In genomic region chr14:96053600-96054381, GRCh38 we compare ENCODE assay signal across 9 cellular contexts. TPM values are rescaled to one million over a fixed set of nuclear protein-coding genes. Genes with fewer than 3 reads are reported as not detected.
DNase-seq lines count a peak whose midpoint lies in the region; ATAC-seq, FAIRE-seq and TF ChIP-seq lines count a peak whose summit lies in the region.
"Had no signal": no experiment of that assay in that cellular context is flagged by ENCODE, and none has a peak within 500 bp of the region (broad histone marks: within the 10 kb centered on the region; RNA-seq: fewer than 3 reads in every experiment).

No MANE protein-coding gene starts in this region.

- ATAC-seq in HG03025 (IDR thresholded peaks at IDR 0.05; ENCODE audit: low FRiP score, unreplicated experiment): no peak
- no peak for ATAC-seq in left lobe of liver

- DNase-seq in Ammon's horn (ENCODE audit: low spot score): peak; percentile 93
- peak; percentile 7 for DNase-seq in RCC 7860 (ENCODE audit: low spot score)
- peak; percentile 88 for DNase-seq in fibroblast of villous mesenchyme (ENCODE audit: low read depth)
- peak; percentile 82 for DNase-seq in occipital lobe (lab: John Stamatoyannopoulos, UW)
- no peak for DNase-seq in SKM-1 (lab: John Stamatoyannopoulos, UW; ENCODE audit: unreplicated experiment)
- no peak for DNase-seq in NCI-H1105 (lab: John Stamatoyannopoulos, UW)
- no peak for DNase-seq in left lobe of liver (ENCODE audit: low spot score)
- DNase-seq: activated CD4-positive, CD25-positive, alpha-beta regulatory T cell had no signal

- FAIRE-seq in RCC 7860 (lab: Jason Lieb, UNC): no peak

- no peak for TF ChIP-seq CTCF in fibroblast of villous mesenchyme (IDR thresholded peaks at IDR 0.05; ENCODE audit: insufficient read depth, low read depth, low read length)

- no peak overlapping the region for H3K4me3 ChIP-seq in fibroblast of villous mesenchyme (ENCODE audit: low read depth, low read length)

RNA-seq across cellular contexts. Expression of gene C14orf132, which starts 14.6 kb away (rescaled TPM):
- total RNA-seq in fibroblast of villous mesenchyme: 20.6 and 22.9 TPM in 2 replicates
- 72.5 TPM for total RNA-seq in occipital lobe
- 4.7 TPM for total RNA-seq in left lobe of liver

Comparison
In these comparisons a context has a peak if more than half of its experiments do, and no peak if none do; other contexts are left out.
1. DNase-seq: peak in Ammon's horn (single experiment), RCC 7860 (single experiment), fibroblast of villous mesenchyme (single experiment) and occipital lobe (single experiment); none in SKM-1 (single experiment), NCI-H1105 (single experiment) and left lobe of liver (single experiment).